Comparison of ENCODE assay signal across 11 cellular contexts in genomic region chr3:152317956-152318355, GRCh38. TPM values are rescaled to one million over a fixed set of nuclear protein-coding genes. Genes with fewer than 3 reads are reported as not detected.
DNase-seq lines count a peak whose midpoint lies in the region; ATAC-seq, FAIRE-seq and TF ChIP-seq lines count a peak whose summit lies in the region.
"Had no signal": no experiment of that assay in that cellular context is flagged by ENCODE, and none has a peak within 500 bp of the region (broad histone marks: within the 10 kb centered on the region; RNA-seq: fewer than 3 reads in every experiment).

No MANE protein-coding gene starts in this region.

- TF ChIP-seq POLR2A in endothelial cell of umbilical vein (IDR thresholded peaks at IDR 0.05; ENCODE audit: low read depth, low read length) (peak; percentile 59), Peyer's patch (IDR thresholded peaks at IDR 0.05) (no peak)

- H3K9me3 ChIP-seq in Panc1 (ENCODE audit: control insufficient read depth, insufficient read depth, low read depth, low read length) (no peaks in the 10 kb centered on the region), endothelial cell of umbilical vein (replicated peaks; ENCODE audit: control insufficient read depth, insufficient read depth, low read length) (no peaks in the 10 kb centered on the region), Peyer's patch (no peaks in the 10 kb centered on the region)
- H3K9me3 ChIP-seq: body of pancreas, stomach had no signal

- ATAC-seq in Panc1 (peak; percentile 71), HG03354 (IDR thresholded peaks at IDR 0.05; ENCODE audit: poor library complexity, severe bottlenecking, unreplicated experiment) (no peak), GM21367 (IDR thresholded peaks at IDR 0.05; ENCODE audit: unreplicated experiment) (no peak)
- ATAC-seq: body of pancreas had no signal

- H3K4me1 ChIP-seq in Panc1 (ENCODE audit: control insufficient read depth, insufficient read depth, low read length): peaks cover 55% of the 10 kb centered on the region
- H3K4me1 ChIP-seq in endothelial cell of umbilical vein (ENCODE audit: control insufficient read depth, extremely low read depth, insufficient read depth, low read length): peaks cover 93% of the 10 kb centered on the region
- peaks cover 0 to 46% (median 6%) of the 10 kb centered on the region in 4 donors for H3K4me1 ChIP-seq in Peyer's patch

- H2AFZ ChIP-seq in endothelial cell of umbilical vein (ENCODE audit: low read depth, low read length): no peak overlapping the region

- no peaks in the 10 kb centered on the region for H3K36me3 ChIP-seq in Panc1 (ENCODE audit: control insufficient read depth, insufficient read depth, low read length)
- H3K36me3 ChIP-seq in endothelial cell of umbilical vein (ENCODE audit: control insufficient read depth in 2 of 2, extremely low read depth in 1 of 2, insufficient read depth in 2 of 2, low read length in 2 of 2): peaks cover 0 to 4% of the 10 kb centered on the region in 2 experiments
- no peaks in the 10 kb centered on the region for H3K36me3 ChIP-seq in Peyer's patch
- H3K36me3 ChIP-seq: stomach had no signal

- CTCF ChIA-PET in Panc1 (lab: Charles Lee) (no interaction called here), endothelial cell of umbilical vein (lab: Charles Lee) (interaction anchor here (0.8 to 4.8 kb wide), 14 partner anchors 9 to 292 kb away, joined by 3 to 32 read pairs (median 3); partner anchors contain the start of gene MBNL1)

- no peaks in the 10 kb centered on the region for H3K9me3 Mint-ChIP-seq in osteocyte (ENCODE audit: unreplicated experiment)
- H3K9me3 Mint-ChIP-seq in activated T-helper 1 cell treated with anti-CD3 and anti-CD28 coated beads, Interleukin-12 subunit alpha, Interleukin-12 subunit beta, Interleukin-2, Interleukin-4 antibody, amounts not matched to agents 30 ng/mL and 10 ng/mL and 1 ng/mL, durations not matched to agents 14 hours and 24 hours and 36 hours: no peaks in the 10 kb centered on the region

- in situ Hi-C loops in Panc1 (cut with HindIII; ENCODE audit: low pct_unique_long_range_greater_than_20kb, low sequenced_read_pairs): no loop called here

- H3K27ac ChIP-seq in Panc1 (ENCODE audit: low read length) (no peak overlapping the region), endothelial cell of umbilical vein (ENCODE audit: insufficient read depth, low read depth, low read length) (peak overlapping the region; percentile 83), Peyer's patch (peak overlapping the region in 1 of 4 donors; percentile 24)

- peaks cover 15% of the 10 kb centered on the region for H3K36me3 Mint-ChIP-seq in osteocyte (ENCODE audit: unreplicated experiment)
- peaks cover 23% of the 10 kb centered on the region for H3K36me3 Mint-ChIP-seq in activated T-helper 1 cell treated with anti-CD3 and anti-CD28 coated beads, Interleukin-12 subunit alpha, Interleukin-12 subunit beta, Interleukin-2, Interleukin-4 antibody, amounts not matched to agents 30 ng/mL and 10 ng/mL and 1 ng/mL, durations not matched to agents 14 hours and 24 hours and 36 hours (ENCODE audit: low read depth)

- H3K27me3 Mint-ChIP-seq in osteocyte (ENCODE audit: unreplicated experiment): no peaks in the 10 kb centered on the region
- H3K27me3 Mint-ChIP-seq in activated T-helper 1 cell treated with anti-CD3 and anti-CD28 coated beads, Interleukin-12 subunit alpha, Interleukin-12 subunit beta, Interleukin-2, Interleukin-4 antibody, amounts not matched to agents 30 ng/mL and 10 ng/mL and 1 ng/mL, durations not matched to agents 14 hours and 24 hours and 36 hours (ENCODE audit: insufficient read depth): no peaks in the 10 kb centered on the region

- H3K27ac Mint-ChIP-seq in osteocyte (ENCODE audit: unreplicated experiment): peak overlapping the region; percentile 71
- H3K27ac Mint-ChIP-seq in activated T-helper 1 cell treated with anti-CD3 and anti-CD28 coated beads, Interleukin-12 subunit alpha, Interleukin-12 subunit beta, Interleukin-2, Interleukin-4 antibody, amounts not matched to agents 30 ng/mL and 10 ng/mL and 1 ng/mL, durations not matched to agents 14 hours and 24 hours and 36 hours: no peak overlapping the region

- POLR2A ChIA-PET in Panc1 (lab: Charles Lee): interaction anchor here (1.1 kb wide), 1 partner anchor 8 kb away, joined by 3 read pairs; no protein-coding TSS in a partner anchor
- POLR2A ChIA-PET in endothelial cell of umbilical vein (lab: Charles Lee): interaction anchor here (0.6 to 2.7 kb wide), 6 partner anchors 9 to 321 kb away, joined by 3 to 14 read pairs (median 3); no protein-coding TSS in a partner anchor

- BruUV-seq in Panc1 (replicated peaks; lab: Mats Ljungman, UMichigan): no TSS peak
- BruUV-seq in endothelial cell of umbilical vein (replicated peaks; lab: Mats Ljungman, UMichigan): no TSS peak

- FAIRE-seq in endothelial cell of umbilical vein (lab: Jason Lieb, UNC): peak; percentile 91
- FAIRE-seq: small intestine had no signal

- no peaks in the 10 kb centered on the region for H4K20me1 ChIP-seq in endothelial cell of umbilical vein (replicated peaks; ENCODE audit: control insufficient read depth, extremely low read depth, insufficient read depth, low read length)

- dilution Hi-C loops in endothelial cell of umbilical vein (cut with MboI; ENCODE audit: extremely low pct_ligation_motif_present, low sequenced_read_pairs): no loop called here

- H3K4me2 ChIP-seq in endothelial cell of umbilical vein (ENCODE audit: insufficient read depth, low read length): peak overlapping the region; percentile 72

- intact Hi-C loops in Panc1 (cut with micrococcal nuclease; ENCODE audit: unreplicated experiment): no loop called here
- intact Hi-C loops in endothelial cell of umbilical vein (cut with micrococcal nuclease): loop anchor here (1.0 to 5.0 kb wide), 4 partner anchors 10 to 341 kb away; partner anchors contain the start of gene MBNL1
- intact Hi-C loops in activated T-helper 1 cell treated with anti-CD3 and anti-CD28 coated beads, Interleukin-12 subunit alpha, Interleukin-12 subunit beta, Interleukin-2, Interleukin-4 antibody, amounts not matched to agents 30 ng/mL and 10 ng/mL and 1 ng/mL, durations not matched to agents 14 hours and 24 hours and 36 hours (cut with micrococcal nuclease): loop anchor here (1.0 to 2.0 kb wide), 2 partner anchors 8 to 15 kb away; no protein-coding TSS in a partner anchor

- H3K27me3 ChIP-seq in Panc1 (ENCODE audit: control insufficient read depth, insufficient read depth, low read length): no peaks in the 10 kb centered on the region
- no peaks in the 10 kb centered on the region for H3K27me3 ChIP-seq in endothelial cell of umbilical vein (ENCODE audit: control insufficient read depth in 2 of 2, insufficient read depth in 2 of 2, low read length in 2 of 2)
- no peaks in the 10 kb centered on the region for H3K27me3 ChIP-seq in Peyer's patch
- H3K27me3 ChIP-seq: body of pancreas, stomach had no signal

- peak overlapping the region; percentile 89 for H3K9ac ChIP-seq in endothelial cell of umbilical vein (replicated peaks; ENCODE audit: extremely low read depth, insufficient read depth, low read length)

- H3K4me3 Mint-ChIP-seq in osteocyte (ENCODE audit: unreplicated experiment): peak overlapping the region; percentile 26
- no peak overlapping the region for H3K4me3 Mint-ChIP-seq in activated T-helper 1 cell treated with anti-CD3 and anti-CD28 coated beads, Interleukin-12 subunit alpha, Interleukin-12 subunit beta, Interleukin-2, Interleukin-4 antibody, amounts not matched to agents 30 ng/mL and 10 ng/mL and 1 ng/mL, durations not matched to agents 14 hours and 24 hours and 36 hours

- H3K4me1 Mint-ChIP-seq in osteocyte (ENCODE audit: unreplicated experiment): peaks cover 70% of the 10 kb centered on the region
- peaks cover 85% of the 10 kb centered on the region for H3K4me1 Mint-ChIP-seq in activated T-helper 1 cell treated with anti-CD3 and anti-CD28 coated beads, Interleukin-12 subunit alpha, Interleukin-12 subunit beta, Interleukin-2, Interleukin-4 antibody, amounts not matched to agents 30 ng/mL and 10 ng/mL and 1 ng/mL, durations not matched to agents 14 hours and 24 hours and 36 hours (ENCODE audit: low read depth)

- TF ChIP-seq CTCF in Panc1 (IDR thresholded peaks at IDR 0.05): no peak
- TF ChIP-seq CTCF in endothelial cell of umbilical vein (IDR thresholded peaks at IDR 0.05; ENCODE audit: extremely low read depth in 1 of 2, insufficient read depth in 1 of 2, low read depth in 1 of 2, low read length in 2 of 2): no peak
- no peak for TF ChIP-seq CTCF in osteocyte (IDR thresholded peaks at IDR 0.05)
- TF ChIP-seq CTCF in Peyer's patch (IDR thresholded peaks at IDR 0.05): no peak

- H3K4me3 ChIP-seq in Panc1 (ENCODE audit: low read depth in 2 of 2, low read length in 2 of 2) (no peak overlapping the region), endothelial cell of umbilical vein (replicated peaks in 1 of 3; ENCODE audit: insufficient read depth in 1 of 3, low read depth in 1 of 3, low read length in 3 of 3) (peak overlapping the region in 1 of 3 experiments; percentile 29), Peyer's patch (no peak overlapping the region)
- H3K4me3 ChIP-seq: body of pancreas, stomach had no signal

- H3K9me1 ChIP-seq in endothelial cell of umbilical vein (replicated peaks; ENCODE audit: control insufficient read depth, extremely low read depth, insufficient read depth, low read length): no peaks in the 10 kb centered on the region

- DNase-seq in EL (peak; percentile 75), Panc1 (ENCODE audit: low read depth, low spot score) (no peak), endothelial cell of umbilical vein (ENCODE audit: low read depth, low spot score) (peak; percentile 96), osteocyte (ENCODE audit: extremely low spot score, unreplicated experiment) (no peak), Peyer's patch (no peak)
- DNase-seq in activated T-helper 1 cell treated with anti-CD3 and anti-CD28 coated beads, Interleukin-12 subunit alpha, Interleukin-12 subunit beta, Interleukin-2, Interleukin-4 antibody, amounts not matched to agents 30 ng/mL and 10 ng/mL and 1 ng/mL, durations not matched to agents 14 hours and 24 hours and 36 hours (ENCODE audit: low spot score): no peak
- DNase-seq: body of pancreas, small intestine, stomach had no signal

- peaks cover 86% of the 10 kb centered on the region for H3K79me2 ChIP-seq in endothelial cell of umbilical vein (ENCODE audit: control insufficient read depth, insufficient read depth, low read length)

RNA-seq across cellular contexts. Expression of gene MBNL1, which starts 49.2 kb away (rescaled TPM):
- total RNA-seq in Panc1 (2021; ENCODE audit: unreplicated experiment): 140 TPM
- polyA plus RNA-seq in Panc1 (2012; ENCODE audit: insufficient read length): 55.2 TPM
- total RNA-seq in endothelial cell of umbilical vein: 362 and 385 TPM in 2 replicates
- polyA plus RNA-seq in endothelial cell of umbilical vein: 151 and 179 TPM in 2 replicates
- 158 and 192 TPM in 2 replicates for polyA plus RNA-seq in endothelial cell of umbilical vein (2011; cell fraction: cytosol; rRNA removed)
- 245 and 296 TPM in 2 replicates for polyA plus RNA-seq in endothelial cell of umbilical vein (2011; cell fraction: nucleus; rRNA removed)
- polyA plus RNA-seq in endothelial cell of umbilical vein (2012): 100 and 148 TPM in 2 replicates
- polyA minus RNA-seq in endothelial cell of umbilical vein: 604 and 704 TPM in 2 replicates
- polyA minus RNA-seq in endothelial cell of umbilical vein (2011; cell fraction: cytosol; rRNA and poly(A)+ RNA removed): 107 TPM
- polyA minus RNA-seq in endothelial cell of umbilical vein (2011; cell fraction: nucleus; rRNA and poly(A)+ RNA removed): 897 and 1,083 TPM in 2 replicates
- total RNA-seq in osteocyte: 159 and 166 TPM in 2 replicates
- 295 and 308 TPM in 2 replicates for total RNA-seq in activated T-helper 1 cell treated with anti-CD3 and anti-CD28 coated beads, Interleukin-12 subunit alpha, Interleukin-12 subunit beta, Interleukin-2, Interleukin-4 antibody, amounts not matched to agents 30 ng/mL and 10 ng/mL and 1 ng/mL, durations not matched to agents 14 hours and 24 hours and 36 hours
- total RNA-seq in Peyer's patch: 100 to 1,000 TPM; 261 to 429 (median 389) TPM

Comparison
In these comparisons a context has a peak if more than half of its experiments do, and no peak if none do; other contexts are left out.
1. DNase-seq: peak in EL (single experiment) and endothelial cell of umbilical vein (single experiment); none in Panc1 (single experiment), osteocyte (single experiment), activated T-helper 1 cell treated with anti-CD3 and anti-CD28 coated beads, Interleukin-12 subunit alpha, Interleukin-12 subunit beta, Interleukin-2, Interleukin-4 antibody, amounts not matched to agents 30 ng/mL and 10 ng/mL and 1 ng/mL, durations not matched to agents 14 hours and 24 hours and 36 hours (single experiment) and Peyer's patch (0 of 3).